In genomic region chr1:24929091-24929875, GRCh38 we compare ENCODE assay signal across 8 cellular contexts. TPM values are rescaled to one million over a fixed set of nuclear protein-coding genes. Genes with fewer than 3 reads are reported as not detected.
A peak's percentile ranks its signal among the peaks of the same experiment; 100 is the strongest.
DNase-seq lines count a peak whose midpoint lies in the region; ATAC-seq and TF ChIP-seq lines count a peak whose summit lies in the region.

No MANE protein-coding gene starts in this region.

- peaks cover 88% of the 10 kb centered on the region for H3K27me3 Mint-ChIP-seq in GM23338 (ENCODE audit: insufficient read depth, low read depth, poor library complexity)
- peaks cover 2% of the 10 kb centered on the region for H3K27me3 Mint-ChIP-seq in activated T-helper 1 cell treated with anti-CD3 and anti-CD28 coated beads, Interleukin-12 subunit alpha, Interleukin-12 subunit beta, Interleukin-2, Interleukin-4 antibody, amounts not matched to agents 30 ng/mL and 10 ng/mL and 1 ng/mL, durations not matched to agents 14 hours and 24 hours and 36 hours (ENCODE audit: insufficient read depth)

- intact Hi-C loops in activated T-helper 1 cell treated with anti-CD3 and anti-CD28 coated beads, Interleukin-12 subunit alpha, Interleukin-12 subunit beta, Interleukin-2, Interleukin-4 antibody, amounts not matched to agents 30 ng/mL and 10 ng/mL and 1 ng/mL, durations not matched to agents 14 hours and 24 hours and 36 hours (cut with micrococcal nuclease): loop anchor here (5.0 to 10.0 kb wide), 5 partner anchors 278 to 748 kb away; partner anchors contain the start of genes SRRM1 and SYF2

- no peaks in the 10 kb centered on the region for H3K79me2 ChIP-seq in GM23338 (replicated peaks; ENCODE audit: insufficient read depth)

- peaks cover 7% of the 10 kb centered on the region; the same call in 1 of the 3 replicates for H3K9me3 Mint-ChIP-seq in GM23338
- H3K9me3 Mint-ChIP-seq in activated T-helper 1 cell treated with anti-CD3 and anti-CD28 coated beads, Interleukin-12 subunit alpha, Interleukin-12 subunit beta, Interleukin-2, Interleukin-4 antibody, amounts not matched to agents 30 ng/mL and 10 ng/mL and 1 ng/mL, durations not matched to agents 14 hours and 24 hours and 36 hours: no peaks in the 10 kb centered on the region

- H3K27me3 ChIP-seq in GM23338 (ENCODE audit: insufficient read depth): peaks cover 95% of the 10 kb centered on the region

- H3K4me3 Mint-ChIP-seq in GM23338: peak overlapping the region; percentile 58
- H3K4me3 Mint-ChIP-seq in activated T-helper 1 cell treated with anti-CD3 and anti-CD28 coated beads, Interleukin-12 subunit alpha, Interleukin-12 subunit beta, Interleukin-2, Interleukin-4 antibody, amounts not matched to agents 30 ng/mL and 10 ng/mL and 1 ng/mL, durations not matched to agents 14 hours and 24 hours and 36 hours: peak overlapping the region; percentile 95

- DNase-seq in ELF-1 (ENCODE audit: low read depth, low spot score) (peak; percentile 70), GM23338 (ENCODE audit: low spot score) (peak; percentile 61), NCI-H2171 treated with DMSO at 0.1 percent for 48 hours (lab: John Stamatoyannopoulos, UW) (peak; percentile 13), NCI-H524 treated with DMSO at 0.1 percent for 48 hours (lab: John Stamatoyannopoulos, UW) (no peak), substantia nigra (lab: John Stamatoyannopoulos, UW) (no peak)
- peak; percentile 48 for DNase-seq in activated T-helper 1 cell treated with anti-CD3 and anti-CD28 coated beads, Interleukin-12 subunit alpha, Interleukin-12 subunit beta, Interleukin-2, Interleukin-4 antibody, amounts not matched to agents 30 ng/mL and 10 ng/mL and 1 ng/mL, durations not matched to agents 14 hours and 24 hours and 36 hours (ENCODE audit: low spot score)
- peak in 2 of 3 donors; percentile 24 to 41 for DNase-seq in stimulated activated CD4-positive, alpha-beta T cell treated with anti-CD3 and anti-CD28 coated beads, TNF-alpha, amount 100 ng/mL, for 1 hour (ENCODE audit: low read depth in 3 of 3, low spot score in 1 of 3)

- H4K20me1 ChIP-seq in GM23338 (replicated peaks; ENCODE audit: insufficient read depth): no peaks in the 10 kb centered on the region

- H3F3A ChIP-seq in GM23338 (replicated peaks; ENCODE audit: low read depth): peaks cover 29% of the 10 kb centered on the region; the same call in 1 of the 2 replicates

- H3K9me2 ChIP-seq in GM23338 (ENCODE audit: insufficient read depth): no peaks in the 10 kb centered on the region

- H3K4me2 ChIP-seq in GM23338: peak overlapping the region; percentile 89

- ATAC-seq in GM23338: peak; percentile 4

- no peaks in the 10 kb centered on the region for H3K36me3 Mint-ChIP-seq in GM23338 (ENCODE audit: low read depth)
- peaks cover 52% of the 10 kb centered on the region for H3K36me3 Mint-ChIP-seq in activated T-helper 1 cell treated with anti-CD3 and anti-CD28 coated beads, Interleukin-12 subunit alpha, Interleukin-12 subunit beta, Interleukin-2, Interleukin-4 antibody, amounts not matched to agents 30 ng/mL and 10 ng/mL and 1 ng/mL, durations not matched to agents 14 hours and 24 hours and 36 hours (ENCODE audit: low read depth)

- no peaks in the 10 kb centered on the region for H3K36me3 ChIP-seq in GM23338 (ENCODE audit: insufficient read depth)

- H3K27ac ChIP-seq in GM23338 (ENCODE audit: low read depth) (no peak overlapping the region), substantia nigra (ENCODE audit: low read depth, low read length, poor library complexity, severe bottlenecking) (no peak overlapping the region)

- H3K4me3 ChIP-seq in GM23338 (peak overlapping the region; percentile 63), iPS-11a (ENCODE audit: low read depth, low read length) (peak overlapping the region; percentile 10)

- H3K4me1 Mint-ChIP-seq in GM23338: peaks cover 55% of the 10 kb centered on the region
- H3K4me1 Mint-ChIP-seq in activated T-helper 1 cell treated with anti-CD3 and anti-CD28 coated beads, Interleukin-12 subunit alpha, Interleukin-12 subunit beta, Interleukin-2, Interleukin-4 antibody, amounts not matched to agents 30 ng/mL and 10 ng/mL and 1 ng/mL, durations not matched to agents 14 hours and 24 hours and 36 hours (ENCODE audit: low read depth): peaks cover 74% of the 10 kb centered on the region

- H3K4me1 ChIP-seq in GM23338 (ENCODE audit: insufficient read depth): peaks cover 53% of the 10 kb centered on the region

- peak overlapping the region; percentile 83 for H2AFZ ChIP-seq in GM23338

- H3K27ac Mint-ChIP-seq in GM23338: no peak overlapping the region
- peak overlapping the region; percentile 92 for H3K27ac Mint-ChIP-seq in activated T-helper 1 cell treated with anti-CD3 and anti-CD28 coated beads, Interleukin-12 subunit alpha, Interleukin-12 subunit beta, Interleukin-2, Interleukin-4 antibody, amounts not matched to agents 30 ng/mL and 10 ng/mL and 1 ng/mL, durations not matched to agents 14 hours and 24 hours and 36 hours

- TF ChIP-seq CTCF in GM23338 (conservative IDR thresholded peaks at IDR 0.05; ENCODE audit: low read depth in 2 of 2): no peak

TF ChIP-seq in GM23338, 12 proteins besides CTCF, POLR2A, EP300 and RAD21:
- TF ChIP-seq EZH2 (IDR thresholded peaks at IDR 0.05; ENCODE audit: low read depth, unreplicated experiment) (peak; percentile 88), NANOG (IDR thresholded peaks at IDR 0.05; ENCODE audit: borderline replicate concordance) (no peak), ETS1 (IDR thresholded peaks at IDR 0.05) (no peak), REST (IDR thresholded peaks at IDR 0.05; ENCODE audit: unreplicated experiment) (no peak), EZH2phosphoT487 (IDR thresholded peaks at IDR 0.05; ENCODE audit: unreplicated experiment) (peak; percentile 53), STAT1 (IDR thresholded peaks at IDR 0.05; ENCODE audit: unreplicated experiment) (no peak), ZNF114 (CRISPR knock-in tag; IDR thresholded peaks at IDR 0.05) (no peak), POLR2AphosphoS5 (IDR thresholded peaks at IDR 0.05; ENCODE audit: low read depth) (no peak), ZNF331 (CRISPR knock-in tag; IDR thresholded peaks at IDR 0.05; ENCODE audit: low read depth) (no peak), JUNB (IDR thresholded peaks at IDR 0.05; ENCODE audit: unreplicated experiment) (no peak)

RNA-seq across cellular contexts. Expression of gene RUNX3, which starts 0.8 kb away (rescaled TPM):
- 0.12 and 0.73 TPM in 2 replicates for total RNA-seq in GM23338 (2014; rRNA removed; shearing (Covaris generic))
- polyA plus RNA-seq in GM23338 (2016; fragmentation: Nextera tagmentation; extraction: Ambion mirVana): 0.23 and 0.26 TPM in 2 replicates
- total RNA-seq in activated T-helper 1 cell treated with anti-CD3 and anti-CD28 coated beads, Interleukin-12 subunit alpha, Interleukin-12 subunit beta, Interleukin-2, Interleukin-4 antibody, amounts not matched to agents 30 ng/mL and 10 ng/mL and 1 ng/mL, durations not matched to agents 14 hours and 24 hours and 36 hours: 133 and 140 TPM in 2 replicates

Comparison
In these comparisons a context has a peak if more than half of its experiments do, and no peak if none do; other contexts are left out.
1. DNase-seq: peak in ELF-1 (single experiment), GM23338 (single experiment), NCI-H2171 treated with DMSO at 0.1 percent for 48 hours (single experiment), activated T-helper 1 cell treated with anti-CD3 and anti-CD28 coated beads, Interleukin-12 subunit alpha, Interleukin-12 subunit beta, Interleukin-2, Interleukin-4 antibody, amounts not matched to agents 30 ng/mL and 10 ng/mL and 1 ng/mL, durations not matched to agents 14 hours and 24 hours and 36 hours (single experiment) and stimulated activated CD4-positive, alpha-beta T cell treated with anti-CD3 and anti-CD28 coated beads, TNF-alpha, amount 100 ng/mL, for 1 hour (2 of 3); none in NCI-H524 treated with DMSO at 0.1 percent for 48 hours (single experiment) and substantia nigra (0 of 49).
2. RNA of gene RUNX3, which starts 0.8 kb away (total RNA-seq): 133 to 140 TPM in activated T-helper 1 cell treated with anti-CD3 and anti-CD28 coated beads, Interleukin-12 subunit alpha, Interleukin-12 subunit beta, Interleukin-2, Interleukin-4 antibody, amounts not matched to agents 30 ng/mL and 10 ng/mL and 1 ng/mL, durations not matched to agents 14 hours and 24 hours and 36 hours; 0.12 to 0.73 TPM in GM23338; every median in the first group is over 10 times any median in the second.